ENCODE assay signal across 17 cellular contexts in genomic region chr3:69110941-69111546, GRCh38. TPM values are rescaled to one million over a fixed set of nuclear protein-coding genes. Genes with fewer than 3 reads are reported as not detected.
"Had no signal": no experiment of that assay in that cellular context is flagged by ENCODE, and none has a peak within 500 bp of the region (broad histone marks: within the 10 kb centered on the region; RNA-seq: fewer than 3 reads in every experiment).

No MANE protein-coding gene starts in this region.

- H3K4me2 ChIP-seq: smooth muscle cell had no signal

- H3K9me3 Mint-ChIP-seq: activated CD4-positive, alpha-beta T cell treated with anti-CD3 and anti-CD28 coated beads, Interleukin-2, amount 10 ng/mL, durations not matched to agents 7 days and 5 days; activated T-helper 17 cell treated with anti-CD3 and anti-CD28 coated beads, Interleukin-2, amount 50 U/mL, for 72 hours; stimulated activated effector memory CD8-positive, alpha-beta T cell treated with anti-CD3 and anti-CD28 coated beads, Interleukin-12 subunit alpha, Interleukin-12 subunit beta, amount 100 ng/mL, for 72 hours had no signal

- H3K36me3 ChIP-seq: gastroesophageal sphincter had no signal

- H3K27ac ChIP-seq: adrenal gland, gastroesophageal sphincter, pancreas had no signal

- H3K27ac Mint-ChIP-seq: activated CD4-positive, alpha-beta T cell treated with anti-CD3 and anti-CD28 coated beads, Interleukin-2, amount 10 ng/mL, durations not matched to agents 7 days and 5 days; activated T-helper 17 cell treated with anti-CD3 and anti-CD28 coated beads, Interleukin-2, amount 50 U/mL, for 72 hours; stimulated activated effector memory CD8-positive, alpha-beta T cell treated with anti-CD3 and anti-CD28 coated beads, Interleukin-12 subunit alpha, Interleukin-12 subunit beta, amount 100 ng/mL, for 72 hours had no signal

- H3K9me3 ChIP-seq: adrenal gland, gastroesophageal sphincter, pancreas had no signal

- H3K4me3 Mint-ChIP-seq: activated CD4-positive, alpha-beta T cell treated with anti-CD3 and anti-CD28 coated beads, Interleukin-2, amount 10 ng/mL, durations not matched to agents 7 days and 5 days; activated T-helper 17 cell treated with anti-CD3 and anti-CD28 coated beads, Interleukin-2, amount 50 U/mL, for 72 hours; stimulated activated effector memory CD8-positive, alpha-beta T cell treated with anti-CD3 and anti-CD28 coated beads, Interleukin-12 subunit alpha, Interleukin-12 subunit beta, amount 100 ng/mL, for 72 hours had no signal

- DNase-seq: activated CD4-positive, alpha-beta T cell treated with anti-CD3 and anti-CD28 coated beads, Interleukin-2, amount 10 ng/mL, durations not matched to agents 7 days and 5 days; activated CD4-positive, CD25-positive, alpha-beta regulatory T cell; activated CD8-positive, alpha-beta memory T cell treated with anti-CD3 and anti-CD28 coated beads for 24 hours; activated naive CD4-positive, alpha-beta T cell treated with anti-CD3 and anti-CD28 coated beads, Interleukin-2, amount 50 U/mL, for 16 hours; adrenal gland; caudate nucleus; effector memory CD4-positive, alpha-beta T cell; pancreas; T-helper 2 cell; trophoblast cell had no signal

- ATAC-seq: activated T-helper 17 cell treated with anti-CD3 and anti-CD28 coated beads, Interleukin-2, amount 50 U/mL, for 72 hours; gastroesophageal sphincter; pancreas; stimulated activated effector memory CD8-positive, alpha-beta T cell treated with anti-CD3 and anti-CD28 coated beads, Interleukin-12 subunit alpha, Interleukin-12 subunit beta, amount 100 ng/mL, for 72 hours had no signal

- H3K4me1 ChIP-seq: adrenal gland had no signal

- H3K4me3 ChIP-seq: adrenal gland, gastroesophageal sphincter, pancreas, smooth muscle cell had no signal

- H3K27me3 Mint-ChIP-seq: activated CD4-positive, alpha-beta T cell treated with anti-CD3 and anti-CD28 coated beads, Interleukin-2, amount 10 ng/mL, durations not matched to agents 7 days and 5 days; activated T-helper 17 cell treated with anti-CD3 and anti-CD28 coated beads, Interleukin-2, amount 50 U/mL, for 72 hours had no signal

- H3K27me3 ChIP-seq: adrenal gland, gastroesophageal sphincter, pancreas had no signal

RNA-seq across cellular contexts. Expression of gene LMOD3, which starts 11.4 kb away (rescaled TPM):
- total RNA-seq: activated CD4-positive, alpha-beta T cell treated with anti-CD3 and anti-CD28 coated beads, Interleukin-2, amount 10 ng/mL, durations not matched to agents 7 days and 5 days; activated T-helper 17 cell treated with anti-CD3 and anti-CD28 coated beads, Interleukin-2, amount 50 U/mL, for 72 hours; kidney epithelial cell; lower leg skin; renal cortical epithelial cell; smooth muscle cell had no signal
- polyA plus RNA-seq: pancreas, smooth muscle cell had no signal
